In genomic region chr13:48962281-48962680, GRCh38 we compare ENCODE assay signal across 13 cellular contexts. TPM values are rescaled to one million over a fixed set of nuclear protein-coding genes. Genes with fewer than 3 reads are reported as not detected.
A peak's percentile ranks its signal among the peaks of the same experiment; 100 is the strongest.
DNase-seq lines count a peak whose midpoint lies in the region; ATAC-seq and TF ChIP-seq lines count a peak whose summit lies in the region.
"Had no signal": no experiment of that assay in that cellular context is flagged by ENCODE, and none has a peak within 500 bp of the region (broad histone marks: within the 10 kb centered on the region; RNA-seq: fewer than 3 reads in every experiment).

No MANE protein-coding gene starts in this region.

- DNase-seq in HT1080 (ENCODE audit: low read depth), result peak; percentile 55
- DNase-seq in RWPE1 (ENCODE audit: low spot score), result peak; percentile 26
- DNase-seq in epithelial cell of prostate (ENCODE audit: low read depth, low spot score), result peak; percentile 6
- DNase-seq in renal cortical epithelial cell (ENCODE audit: low read depth), result peak; percentile 33
- DNase-seq in cerebellum (ENCODE audit: low spot score), result no peak
- no peak for DNase-seq in foreskin melanocyte
- DNase-seq: CD8-positive, alpha-beta memory T cell; NCI-H1048; NCI-H1694 treated with DMSO at 0.1 percent for 48 hours; NCI-H446; NCI-H748 treated with DMSO at 0.1 percent for 48 hours had no signal

- no peak for TF ChIP-seq CTCF in RWPE1 (conservative IDR thresholded peaks at IDR 0.05; ENCODE audit: low read depth)

- H3K27ac ChIP-seq in RWPE1, result no peak overlapping the region
- H3K27ac ChIP-seq in epithelial cell of prostate, result no peak overlapping the region

- ATAC-seq in GM19324 (IDR thresholded peaks at IDR 0.05; ENCODE audit: low FRiP score, unreplicated experiment), result no peak
- ATAC-seq: Panc1 had no signal

- POLR2A ChIA-PET in RWPE1 (lab: Yijun Ruan, JAX; ENCODE audit: low non-redundant PET), result no interaction called here

- CTCF ChIA-PET in RWPE1 (lab: Yijun Ruan, JAX), result no interaction called here

RNA-seq across cellular contexts. Expression of gene FNDC3A, which starts 13.4 kb away (rescaled TPM):
- 20.3 and 23.7 TPM in 2 replicates for total RNA-seq in HT1080 (2014; rRNA removed; shearing (Covaris generic))
- 20.7 and 29.8 TPM in 2 replicates for polyA plus RNA-seq in HT1080 (2015; cell fraction: cytosol; rRNA removed)
- 60.0 and 64.0 TPM in 2 replicates for polyA plus RNA-seq in HT1080 (2015; cell fraction: nucleus; rRNA removed)
- total RNA-seq in renal cortical epithelial cell (58.0 and 87.5 TPM in 2 replicates), cerebellum (79.8 TPM)

Comparison
In these comparisons a context has a peak if more than half of its experiments do, and no peak if none do; other contexts are left out.
1. DNase-seq: peak in HT1080 (single experiment), RWPE1 (single experiment), epithelial cell of prostate (single experiment) and renal cortical epithelial cell (single experiment); none in cerebellum (single experiment) and foreskin melanocyte (single experiment).